1 cellular context compared by ENCODE assay signal in the genomic region with DNA sequence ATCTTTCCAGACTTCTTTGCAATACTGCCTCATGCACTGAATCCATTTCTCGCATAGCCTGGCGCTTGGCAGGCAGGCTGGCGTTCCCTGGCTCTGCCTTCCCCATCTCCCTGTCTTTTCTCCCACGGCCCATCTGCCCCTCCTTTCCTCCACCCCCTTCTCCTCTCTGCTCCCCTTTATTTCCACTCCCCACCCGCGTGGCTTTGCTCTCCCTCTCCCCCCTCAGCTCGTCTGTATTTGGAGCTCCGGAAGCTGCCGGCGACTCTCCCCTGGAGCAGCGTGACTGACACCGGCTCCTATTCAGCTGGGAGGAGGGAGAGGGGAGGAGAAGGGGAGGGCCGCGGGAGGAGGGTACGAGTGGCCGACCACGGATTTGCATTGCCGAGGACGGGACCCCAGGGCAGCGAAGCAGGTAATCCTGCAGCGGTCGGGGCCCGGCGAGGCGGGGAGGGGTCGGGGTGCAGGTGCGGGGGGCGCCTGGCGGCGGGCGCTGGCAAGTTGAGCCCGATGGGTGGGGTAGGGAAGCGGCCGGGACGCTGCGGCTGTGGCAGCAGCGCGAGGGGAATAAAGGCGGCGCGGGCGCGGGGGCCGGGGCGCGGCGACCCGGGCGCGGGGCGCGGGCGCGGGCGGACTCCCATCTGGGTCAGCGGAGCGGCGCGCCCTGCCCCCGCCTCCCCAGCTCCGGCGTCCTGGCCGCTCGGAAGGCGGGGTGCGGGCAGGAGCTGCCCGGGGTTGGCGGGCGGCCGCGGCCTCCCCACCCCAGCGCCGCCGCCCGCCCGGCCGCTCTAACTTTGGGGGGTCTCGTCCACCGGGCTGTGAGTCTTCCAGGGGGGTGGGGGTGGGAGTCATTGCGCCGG.
TF ChIP-seq lines count a peak whose summit lies in the region.

A gene with protein sequence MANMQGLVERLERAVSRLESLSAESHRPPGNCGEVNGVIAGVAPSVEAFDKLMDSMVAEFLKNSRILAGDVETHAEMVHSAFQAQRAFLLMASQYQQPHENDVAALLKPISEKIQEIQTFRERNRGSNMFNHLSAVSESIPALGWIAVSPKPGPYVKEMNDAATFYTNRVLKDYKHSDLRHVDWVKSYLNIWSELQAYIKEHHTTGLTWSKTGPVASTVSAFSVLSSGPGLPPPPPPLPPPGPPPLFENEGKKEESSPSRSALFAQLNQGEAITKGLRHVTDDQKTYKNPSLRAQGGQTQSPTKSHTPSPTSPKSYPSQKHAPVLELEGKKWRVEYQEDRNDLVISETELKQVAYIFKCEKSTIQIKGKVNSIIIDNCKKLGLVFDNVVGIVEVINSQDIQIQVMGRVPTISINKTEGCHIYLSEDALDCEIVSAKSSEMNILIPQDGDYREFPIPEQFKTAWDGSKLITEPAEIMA (plus strand): TSS at position 261 of the 857 bp plus-strand sequence. CDS start 27,961 bp downstream, outside the sequence.

TF ChIP-seq in HepG2, 621 proteins besides CTCF, POLR2A, EP300 and RAD21 (continued from another document and continues in another):
- TF ChIP-seq ZSCAN29 (CRISPR knock-in tag; conservative IDR thresholded peaks at IDR 0.05) = peak; percentile 12; the same call in 1 of the 2 replicates
- TF ChIP-seq, protein P1, sequence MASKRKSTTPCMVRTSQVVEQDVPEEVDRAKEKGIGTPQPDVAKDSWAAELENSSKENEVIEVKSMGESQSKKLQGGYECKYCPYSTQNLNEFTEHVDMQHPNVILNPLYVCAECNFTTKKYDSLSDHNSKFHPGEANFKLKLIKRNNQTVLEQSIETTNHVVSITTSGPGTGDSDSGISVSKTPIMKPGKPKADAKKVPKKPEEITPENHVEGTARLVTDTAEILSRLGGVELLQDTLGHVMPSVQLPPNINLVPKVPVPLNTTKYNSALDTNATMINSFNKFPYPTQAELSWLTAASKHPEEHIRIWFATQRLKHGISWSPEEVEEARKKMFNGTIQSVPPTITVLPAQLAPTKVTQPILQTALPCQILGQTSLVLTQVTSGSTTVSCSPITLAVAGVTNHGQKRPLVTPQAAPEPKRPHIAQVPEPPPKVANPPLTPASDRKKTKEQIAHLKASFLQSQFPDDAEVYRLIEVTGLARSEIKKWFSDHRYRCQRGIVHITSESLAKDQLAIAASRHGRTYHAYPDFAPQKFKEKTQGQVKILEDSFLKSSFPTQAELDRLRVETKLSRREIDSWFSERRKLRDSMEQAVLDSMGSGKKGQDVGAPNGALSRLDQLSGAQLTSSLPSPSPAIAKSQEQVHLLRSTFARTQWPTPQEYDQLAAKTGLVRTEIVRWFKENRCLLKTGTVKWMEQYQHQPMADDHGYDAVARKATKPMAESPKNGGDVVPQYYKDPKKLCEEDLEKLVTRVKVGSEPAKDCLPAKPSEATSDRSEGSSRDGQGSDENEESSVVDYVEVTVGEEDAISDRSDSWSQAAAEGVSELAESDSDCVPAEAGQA (IDR thresholded peaks at IDR 0.05; ENCODE audit: low read depth) = no peak
- TF ChIP-seq, protein P1 (CRISPR knock-in tag; IDR thresholded peaks at IDR 0.05; ENCODE audit: borderline replicate concordance) = no peak
- no peak for TF ChIP-seq TSC22D2 (CRISPR knock-in tag; IDR thresholded peaks at IDR 0.05; ENCODE audit: borderline replicate concordance)
- no peak for TF ChIP-seq NFRKB (IDR thresholded peaks at IDR 0.05)
- no peak for TF ChIP-seq ZNF143 (CRISPR knock-in tag; IDR thresholded peaks at IDR 0.05)
- no peak for TF ChIP-seq NFYB (CRISPR knock-in tag; IDR thresholded peaks at IDR 0.05)
- TF ChIP-seq RFX1 (IDR thresholded peaks at IDR 0.05) = no peak
- no peak for TF ChIP-seq ZSCAN9 (CRISPR knock-in tag; IDR thresholded peaks at IDR 0.05; ENCODE audit: borderline replicate concordance)
- peak; percentile 12 for TF ChIP-seq HNRNPK (IDR thresholded peaks at IDR 0.05; ENCODE audit: low read depth, low read length, poor library complexity, severe bottlenecking)
- TF ChIP-seq, protein P2, sequence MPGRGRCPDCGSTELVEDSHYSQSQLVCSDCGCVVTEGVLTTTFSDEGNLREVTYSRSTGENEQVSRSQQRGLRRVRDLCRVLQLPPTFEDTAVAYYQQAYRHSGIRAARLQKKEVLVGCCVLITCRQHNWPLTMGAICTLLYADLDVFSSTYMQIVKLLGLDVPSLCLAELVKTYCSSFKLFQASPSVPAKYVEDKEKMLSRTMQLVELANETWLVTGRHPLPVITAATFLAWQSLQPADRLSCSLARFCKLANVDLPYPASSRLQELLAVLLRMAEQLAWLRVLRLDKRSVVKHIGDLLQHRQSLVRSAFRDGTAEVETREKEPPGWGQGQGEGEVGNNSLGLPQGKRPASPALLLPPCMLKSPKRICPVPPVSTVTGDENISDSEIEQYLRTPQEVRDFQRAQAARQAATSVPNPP (CRISPR knock-in tag; IDR thresholded peaks at IDR 0.05) = no peak
- TF ChIP-seq ZNF720 (CRISPR knock-in tag; IDR thresholded peaks at IDR 0.05) = no peak
- no peak for TF ChIP-seq ZNF326 (CRISPR knock-in tag; IDR thresholded peaks at IDR 0.05; ENCODE audit: borderline replicate concordance)
- TF ChIP-seq, protein P3, sequence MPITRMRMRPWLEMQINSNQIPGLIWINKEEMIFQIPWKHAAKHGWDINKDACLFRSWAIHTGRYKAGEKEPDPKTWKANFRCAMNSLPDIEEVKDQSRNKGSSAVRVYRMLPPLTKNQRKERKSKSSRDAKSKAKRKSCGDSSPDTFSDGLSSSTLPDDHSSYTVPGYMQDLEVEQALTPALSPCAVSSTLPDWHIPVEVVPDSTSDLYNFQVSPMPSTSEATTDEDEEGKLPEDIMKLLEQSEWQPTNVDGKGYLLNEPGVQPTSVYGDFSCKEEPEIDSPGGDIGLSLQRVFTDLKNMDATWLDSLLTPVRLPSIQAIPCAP (CRISPR knock-in tag; IDR thresholded peaks at IDR 0.05; ENCODE audit: low read depth) = no peak
- TF ChIP-seq, protein P4, sequence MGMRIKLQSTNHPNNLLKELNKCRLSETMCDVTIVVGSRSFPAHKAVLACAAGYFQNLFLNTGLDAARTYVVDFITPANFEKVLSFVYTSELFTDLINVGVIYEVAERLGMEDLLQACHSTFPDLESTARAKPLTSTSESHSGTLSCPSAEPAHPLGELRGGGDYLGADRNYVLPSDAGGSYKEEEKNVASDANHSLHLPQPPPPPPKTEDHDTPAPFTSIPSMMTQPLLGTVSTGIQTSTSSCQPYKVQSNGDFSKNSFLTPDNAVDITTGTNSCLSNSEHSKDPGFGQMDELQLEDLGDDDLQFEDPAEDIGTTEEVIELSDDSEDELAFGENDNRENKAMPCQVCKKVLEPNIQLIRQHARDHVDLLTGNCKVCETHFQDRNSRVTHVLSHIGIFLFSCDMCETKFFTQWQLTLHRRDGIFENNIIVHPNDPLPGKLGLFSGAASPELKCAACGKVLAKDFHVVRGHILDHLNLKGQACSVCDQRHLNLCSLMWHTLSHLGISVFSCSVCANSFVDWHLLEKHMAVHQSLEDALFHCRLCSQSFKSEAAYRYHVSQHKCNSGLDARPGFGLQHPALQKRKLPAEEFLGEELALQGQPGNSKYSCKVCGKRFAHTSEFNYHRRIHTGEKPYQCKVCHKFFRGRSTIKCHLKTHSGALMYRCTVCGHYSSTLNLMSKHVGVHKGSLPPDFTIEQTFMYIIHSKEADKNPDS (CRISPR knock-in tag; IDR thresholded peaks at IDR 0.05) = no peak
- TF ChIP-seq ZFYVE20 (CRISPR knock-in tag; IDR thresholded peaks at IDR 0.05; ENCODE audit: borderline replicate concordance, low read depth) = no peak
- no peak for TF ChIP-seq CEBPG (CRISPR knock-in tag; IDR thresholded peaks at IDR 0.05)
- TF ChIP-seq, protein P5, sequence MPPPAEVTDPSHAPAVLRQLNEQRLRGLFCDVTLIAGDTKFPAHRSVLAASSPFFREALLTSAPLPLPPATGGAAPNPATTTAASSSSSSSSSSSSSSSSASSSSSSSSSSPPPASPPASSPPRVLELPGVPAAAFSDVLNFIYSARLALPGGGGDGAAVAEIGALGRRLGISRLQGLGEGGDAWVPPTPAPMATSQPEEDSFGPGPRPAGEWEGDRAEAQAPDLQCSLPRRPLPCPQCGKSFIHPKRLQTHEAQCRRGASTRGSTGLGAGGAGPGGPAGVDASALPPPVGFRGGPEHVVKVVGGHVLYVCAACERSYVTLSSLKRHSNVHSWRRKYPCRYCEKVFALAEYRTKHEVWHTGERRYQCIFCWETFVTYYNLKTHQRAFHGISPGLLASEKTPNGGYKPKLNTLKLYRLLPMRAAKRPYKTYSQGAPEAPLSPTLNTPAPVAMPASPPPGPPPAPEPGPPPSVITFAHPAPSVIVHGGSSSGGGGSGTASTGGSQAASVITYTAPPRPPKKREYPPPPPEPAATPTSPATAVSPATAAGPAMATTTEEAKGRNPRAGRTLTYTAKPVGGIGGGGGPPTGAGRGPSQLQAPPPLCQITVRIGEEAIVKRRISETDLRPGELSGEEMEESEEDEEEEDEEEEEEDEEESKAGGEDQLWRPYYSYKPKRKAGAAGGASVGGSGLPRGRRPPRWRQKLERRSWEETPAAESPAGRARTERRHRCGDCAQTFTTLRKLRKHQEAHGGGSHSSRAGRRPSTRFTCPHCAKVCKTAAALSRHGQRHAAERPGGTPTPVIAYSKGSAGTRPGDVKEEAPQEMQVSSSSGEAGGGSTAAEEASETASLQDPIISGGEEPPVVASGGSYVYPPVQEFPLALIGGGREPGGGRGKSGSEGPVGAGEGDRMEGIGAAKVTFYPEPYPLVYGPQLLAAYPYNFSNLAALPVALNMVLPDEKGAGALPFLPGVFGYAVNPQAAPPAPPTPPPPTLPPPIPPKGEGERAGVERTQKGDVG (CRISPR knock-in tag; IDR thresholded peaks at IDR 0.05; ENCODE audit: borderline replicate concordance) = no peak
- TF ChIP-seq TP53 (CRISPR knock-in tag; conservative IDR thresholded peaks at IDR 0.05) = no peak
- no peak for TF ChIP-seq ZFP36 (IDR thresholded peaks at IDR 0.05; ENCODE audit: borderline replicate concordance, low read depth, low read length, partially characterized antibody)
- no peak for TF ChIP-seq EED (CRISPR knock-in tag; IDR thresholded peaks at IDR 0.05)
- no peak for TF ChIP-seq SRSF9 (IDR thresholded peaks at IDR 0.05; ENCODE audit: borderline replicate concordance, insufficient read depth, low read depth, low read length, poor library complexity, severe bottlenecking)
- TF ChIP-seq, protein P6, sequence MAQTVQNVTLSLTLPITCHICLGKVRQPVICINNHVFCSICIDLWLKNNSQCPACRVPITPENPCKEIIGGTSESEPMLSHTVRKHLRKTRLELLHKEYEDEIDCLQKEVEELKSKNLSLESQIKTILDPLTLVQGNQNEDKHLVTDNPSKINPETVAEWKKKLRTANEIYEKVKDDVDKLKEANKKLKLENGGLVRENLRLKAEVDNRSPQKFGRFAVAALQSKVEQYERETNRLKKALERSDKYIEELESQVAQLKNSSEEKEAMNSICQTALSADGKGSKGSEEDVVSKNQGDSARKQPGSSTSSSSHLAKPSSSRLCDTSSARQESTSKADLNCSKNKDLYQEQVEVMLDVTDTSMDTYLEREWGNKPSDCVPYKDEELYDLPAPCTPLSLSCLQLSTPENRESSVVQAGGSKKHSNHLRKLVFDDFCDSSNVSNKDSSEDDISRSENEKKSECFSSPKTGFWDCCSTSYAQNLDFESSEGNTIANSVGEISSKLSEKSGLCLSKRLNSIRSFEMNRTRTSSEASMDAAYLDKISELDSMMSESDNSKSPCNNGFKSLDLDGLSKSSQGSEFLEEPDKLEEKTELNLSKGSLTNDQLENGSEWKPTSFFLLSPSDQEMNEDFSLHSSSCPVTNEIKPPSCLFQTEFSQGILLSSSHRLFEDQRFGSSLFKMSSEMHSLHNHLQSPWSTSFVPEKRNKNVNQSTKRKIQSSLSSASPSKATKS (CRISPR knock-in tag; IDR thresholded peaks at IDR 0.05) = no peak
- TF ChIP-seq, protein P7, sequence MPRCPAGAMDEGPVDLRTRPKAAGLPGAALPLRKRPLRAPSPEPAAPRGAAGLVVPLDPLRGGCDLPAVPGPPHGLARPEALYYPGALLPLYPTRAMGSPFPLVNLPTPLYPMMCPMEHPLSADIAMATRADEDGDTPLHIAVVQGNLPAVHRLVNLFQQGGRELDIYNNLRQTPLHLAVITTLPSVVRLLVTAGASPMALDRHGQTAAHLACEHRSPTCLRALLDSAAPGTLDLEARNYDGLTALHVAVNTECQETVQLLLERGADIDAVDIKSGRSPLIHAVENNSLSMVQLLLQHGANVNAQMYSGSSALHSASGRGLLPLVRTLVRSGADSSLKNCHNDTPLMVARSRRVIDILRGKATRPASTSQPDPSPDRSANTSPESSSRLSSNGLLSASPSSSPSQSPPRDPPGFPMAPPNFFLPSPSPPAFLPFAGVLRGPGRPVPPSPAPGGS (CRISPR knock-in tag; IDR thresholded peaks at IDR 0.05) = peak; percentile 54
- no peak for TF ChIP-seq GPN1 (CRISPR knock-in tag; IDR thresholded peaks at IDR 0.05; ENCODE audit: borderline replicate concordance)
- TF ChIP-seq ADNP (CRISPR knock-in tag; IDR thresholded peaks at IDR 0.05) = no peak
- TF ChIP-seq ZNF274 (CRISPR knock-in tag; IDR thresholded peaks at IDR 0.05) = peak; percentile 79; the same call in 1 of the 2 replicates
- TF ChIP-seq ZSCAN12 (CRISPR knock-in tag; IDR thresholded peaks at IDR 0.05) = no peak
- TF ChIP-seq KDM1A (CRISPR knock-in tag; IDR thresholded peaks at IDR 0.05) = no peak
- TF ChIP-seq, protein P8, sequence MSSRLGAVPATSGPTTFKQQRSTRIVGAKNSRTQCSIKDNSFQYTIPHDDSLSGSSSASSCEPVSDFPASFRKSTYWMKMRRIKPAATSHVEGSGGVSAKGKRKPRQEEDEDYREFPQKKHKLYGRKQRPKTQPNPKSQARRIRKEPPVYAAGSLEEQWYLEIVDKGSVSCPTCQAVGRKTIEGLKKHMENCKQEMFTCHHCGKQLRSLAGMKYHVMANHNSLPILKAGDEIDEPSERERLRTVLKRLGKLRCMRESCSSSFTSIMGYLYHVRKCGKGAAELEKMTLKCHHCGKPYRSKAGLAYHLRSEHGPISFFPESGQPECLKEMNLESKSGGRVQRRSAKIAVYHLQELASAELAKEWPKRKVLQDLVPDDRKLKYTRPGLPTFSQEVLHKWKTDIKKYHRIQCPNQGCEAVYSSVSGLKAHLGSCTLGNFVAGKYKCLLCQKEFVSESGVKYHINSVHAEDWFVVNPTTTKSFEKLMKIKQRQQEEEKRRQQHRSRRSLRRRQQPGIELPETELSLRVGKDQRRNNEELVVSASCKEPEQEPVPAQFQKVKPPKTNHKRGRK (CRISPR knock-in tag; IDR thresholded peaks at IDR 0.05) = peak; percentile 68; the same call in 1 of the 2 replicates
- TF ChIP-seq CENPX (CRISPR knock-in tag; IDR thresholded peaks at IDR 0.05) = no peak
